In genomic region chr17:17411692-17412091, GRCh38 we compare ENCODE assay signal across 26 cellular contexts.
DNase-seq lines count a peak whose midpoint lies in the region; TF ChIP-seq lines count a peak whose summit lies in the region.
"Had no signal": no experiment of that assay in that cellular context is flagged by ENCODE, and none has a peak within 500 bp of the region (broad histone marks: within the 10 kb centered on the region; RNA-seq: fewer than 3 reads in every experiment).

No MANE protein-coding gene starts in this region.

- CTCF ChIA-PET in Calu3 (lab: Charles Lee), result interaction anchor here (1.3 kb wide), 1 partner anchor 25 kb away, joined by 3 read pairs; no protein-coding TSS in a partner anchor

- BruUV-seq in Calu3 (replicated peaks; lab: Mats Ljungman, UMichigan), result no TSS peak

- H3K9me3 Mint-ChIP-seq in Calu3 (ENCODE audit: low read depth, unreplicated experiment), result peaks cover 5% of the 10 kb centered on the region
- H3K9me3 Mint-ChIP-seq: CD4-positive, CD25-positive, alpha-beta regulatory T cell; stimulated activated memory B cell treated with anti-CD40 and anti-IgM and Interleukin-4, amounts not matched to agents 10 μg/mL and 1 μg/mL and 100 μg/mL, for 72 hours had no signal

- TF ChIP-seq CTCF in Calu3 (IDR thresholded peaks at IDR 0.05; ENCODE audit: unreplicated experiment), result no peak

- DNase-seq in EH (ENCODE audit: low read depth) (peak; percentile 67), M059J (ENCODE audit: low read depth) (peak; percentile 88), epithelial cell of prostate (ENCODE audit: low read depth, low spot score) (no peak), renal cortical epithelial cell (ENCODE audit: low read depth) (peak; percentile 85), H4 (ENCODE audit: low spot score) (no peak), Calu3 (no peak), NCI-H2171 (lab: John Stamatoyannopoulos, UW) (no peak)
- DNase-seq in activated CD4-positive, alpha-beta T cell treated with anti-CD3 and anti-CD28 coated beads, Interleukin-2, amount 50 U/mL, for 1 hour, result no peak
- DNase-seq: activated CD4-positive, alpha-beta T cell treated with anti-CD3 and anti-CD28 coated beads for 1 hour; activated CD8-positive, alpha-beta T cell treated with anti-CD3 and anti-CD28 coated beads, Interleukin-2, amount 10 ng/mL, durations not matched to agents 7 days and 5 days; activated effector memory CD4-positive, alpha-beta T cell treated with anti-CD3 and anti-CD28 coated beads, Interleukin-2, amount 50 U/mL, for 16 hours; activated T-cell treated with anti-CD3 and anti-CD28 coated beads for 4 hours; CD4-positive, CD25-positive, alpha-beta regulatory T cell; heart right ventricle; NCI-H1436; NCI-H2107; pancreas; stimulated activated CD4-positive, alpha-beta T cell treated with anti-CD3 and anti-CD28 coated beads, Interleukin-4, amount 100 ng/mL, for 4 hours had no signal

- H3K27ac Mint-ChIP-seq in Calu3 (ENCODE audit: unreplicated experiment), result no peak overlapping the region
- H3K27ac Mint-ChIP-seq: activated CD8-positive, alpha-beta T cell treated with anti-CD3 and anti-CD28 coated beads, Interleukin-2, amount 10 ng/mL, durations not matched to agents 7 days and 5 days; nephron; stimulated activated memory B cell treated with anti-CD40 and anti-IgM and Interleukin-4, amounts not matched to agents 10 μg/mL and 1 μg/mL and 100 μg/mL, for 72 hours; T-helper 1 cell treated with Interleukin-12 subunit alpha and Interleukin-12 subunit beta and Interleukin-4 antibody, amounts not matched to agents 30 μg/mL and 1 μg/mL, for 36 hours had no signal

- peaks cover 47% of the 10 kb centered on the region for H3K4me1 Mint-ChIP-seq in Calu3 (ENCODE audit: low read depth, unreplicated experiment)

- peaks cover 5% of the 10 kb centered on the region for H3K36me3 Mint-ChIP-seq in Calu3 (ENCODE audit: insufficient read depth, unreplicated experiment)
- H3K36me3 Mint-ChIP-seq: IgD-negative memory B cell; stimulated activated memory B cell treated with anti-CD40 and anti-IgM and Interleukin-4, amounts not matched to agents 10 μg/mL and 1 μg/mL and 100 μg/mL, for 72 hours had no signal

- intact Hi-C loops in Calu3 (cut with micrococcal nuclease; ENCODE audit: unreplicated experiment), result no loop called here

- H3K27ac ChIP-seq in epithelial cell of prostate, result peak overlapping the region; percentile 90
- H3K27ac ChIP-seq: right atrium auricular region, RWPE1, SK-N-MC, suprapubic skin had no signal

- no peak overlapping the region for H3K4me3 Mint-ChIP-seq in Calu3 (ENCODE audit: low read depth, unreplicated experiment)
- H3K4me3 Mint-ChIP-seq: activated CD8-positive, alpha-beta T cell treated with anti-CD3 and anti-CD28 coated beads, Interleukin-2, amount 10 ng/mL, durations not matched to agents 7 days and 5 days; CD4-positive, CD25-positive, alpha-beta regulatory T cell; IgD-negative memory B cell; nephron; stimulated activated memory B cell treated with anti-CD40 and anti-IgM and Interleukin-4, amounts not matched to agents 10 μg/mL and 1 μg/mL and 100 μg/mL, for 72 hours; T-helper 1 cell treated with Interleukin-12 subunit alpha and Interleukin-12 subunit beta and Interleukin-4 antibody, amounts not matched to agents 30 μg/mL and 1 μg/mL, for 36 hours had no signal

- peaks cover 37% of the 10 kb centered on the region for H3K27me3 Mint-ChIP-seq in Calu3 (ENCODE audit: unreplicated experiment)

Comparison
In these comparisons a context has a peak if more than half of its experiments do, and no peak if none do; other contexts are left out.
1. DNase-seq: peak in EH (single experiment), M059J (single experiment) and renal cortical epithelial cell (single experiment); none in epithelial cell of prostate (single experiment), H4 (single experiment), Calu3 (single experiment), NCI-H2171 (single experiment) and activated CD4-positive, alpha-beta T cell treated with anti-CD3 and anti-CD28 coated beads, Interleukin-2, amount 50 U/mL, for 1 hour (single experiment).